In the genomic region with DNA sequence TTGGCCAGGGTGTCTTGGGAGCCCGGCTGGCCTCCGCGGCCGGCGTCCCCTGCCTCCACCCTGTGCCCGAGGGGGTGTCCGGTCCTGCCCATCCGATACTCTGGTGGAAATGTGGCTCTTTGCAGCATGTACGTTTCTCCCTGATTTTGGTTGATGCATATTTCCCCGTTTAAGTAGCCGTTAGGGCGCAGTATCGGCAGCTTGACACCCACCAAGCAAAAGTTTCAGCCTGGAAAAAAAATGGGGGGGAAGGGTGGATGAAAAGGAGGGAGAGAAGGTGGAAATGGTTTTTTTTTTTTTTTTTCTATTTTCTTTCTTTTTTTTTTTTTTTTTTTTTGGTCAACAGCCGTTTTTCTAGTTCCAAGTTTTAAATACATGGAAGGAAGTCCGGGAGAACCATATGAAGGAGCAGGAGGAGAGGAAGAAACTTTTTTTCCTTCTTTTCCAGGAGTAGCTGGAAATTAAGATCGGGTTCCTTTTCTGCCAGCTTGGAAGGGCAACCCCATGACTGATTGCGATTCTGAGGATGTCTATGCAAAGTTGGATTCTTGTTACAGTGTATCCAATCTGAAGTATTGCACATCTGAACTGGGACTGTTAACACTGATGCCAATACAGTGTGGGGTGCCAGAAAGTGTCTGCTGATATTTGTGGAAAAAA, we compare ENCODE assay signal across 8 cellular contexts. TPM values are rescaled to one million over a fixed set of nuclear protein-coding genes. Genes with fewer than 3 reads are reported as not detected.
DNase-seq lines count a peak whose midpoint lies in the region; ATAC-seq and TF ChIP-seq lines count a peak whose summit lies in the region.

No MANE protein-coding gene starts in this region.

- H3K36me3 ChIP-seq in Panc1 (ENCODE audit: control insufficient read depth, insufficient read depth, low read length) = no peaks in the 10 kb centered on the region

- no peaks in the 10 kb centered on the region for H3K9me3 ChIP-seq in Panc1 (ENCODE audit: control insufficient read depth, insufficient read depth, low read depth, low read length)

- peak; percentile 20 for DNase-seq in NCI-H82 (lab: John Stamatoyannopoulos, UW)
- no peak for DNase-seq in NCI-H82 treated with DMSO at 0.1 percent for 48 hours (lab: John Stamatoyannopoulos, UW; ENCODE audit: unreplicated experiment)
- DNase-seq in Panc1 (ENCODE audit: low read depth, low spot score) = no peak
- no peak for DNase-seq in effector memory CD8-positive, alpha-beta T cell
- no peak for DNase-seq in natural killer cell
- no peak for DNase-seq in SKM-1 (lab: John Stamatoyannopoulos, UW; ENCODE audit: unreplicated experiment)

- intact Hi-C loops in Panc1 (cut with micrococcal nuclease; ENCODE audit: unreplicated experiment) = loop anchor here (10.0 kb wide), 2 partner anchors 431 to 601 kb away; no protein-coding TSS in a partner anchor
- intact Hi-C loops in natural killer cell (cut with micrococcal nuclease) = loop anchor here (2.0 to 10.0 kb wide), 6 partner anchors 121 to 1159 kb away; a partner anchor contains a TSS

- CTCF ChIA-PET in Panc1 (lab: Charles Lee) = interaction anchor here (1.9 kb wide), 1 partner anchor 120 kb away, joined by 10 read pairs; no protein-coding TSS in a partner anchor

- H3K27me3 Mint-ChIP-seq in effector memory CD8-positive, alpha-beta T cell = no peaks in the 10 kb centered on the region
- H3K27me3 Mint-ChIP-seq in natural killer cell (ENCODE audit: low read depth in 2 of 2) = no peaks in the 10 kb centered on the region

- H3K27ac ChIP-seq in Panc1 (ENCODE audit: low read length) = peak overlapping the region; percentile 77

- TF ChIP-seq CTCF in Panc1 (IDR thresholded peaks at IDR 0.05) = no peak
- no peak for TF ChIP-seq CTCF in natural killer cell (IDR thresholded peaks at IDR 0.05)

- ATAC-seq in Panc1 = no peak
- no peak for ATAC-seq in effector memory CD8-positive, alpha-beta T cell (replicated peaks)
- no peak for ATAC-seq in natural killer cell
- ATAC-seq in HG02973 (IDR thresholded peaks at IDR 0.05; ENCODE audit: unreplicated experiment) = no peak
- no peak for ATAC-seq in HG02642 (IDR thresholded peaks at IDR 0.05; ENCODE audit: poor library complexity, unreplicated experiment)

- H3K4me3 Mint-ChIP-seq in effector memory CD8-positive, alpha-beta T cell = peak overlapping the region; percentile 98 to 99
- peak overlapping the region; percentile 98 for H3K4me3 Mint-ChIP-seq in natural killer cell

- H3K27me3 ChIP-seq in Panc1 (ENCODE audit: control insufficient read depth, insufficient read depth, low read length) = no peaks in the 10 kb centered on the region

- H3K9me3 Mint-ChIP-seq in effector memory CD8-positive, alpha-beta T cell = no peaks in the 10 kb centered on the region
- H3K9me3 Mint-ChIP-seq in natural killer cell = no peaks in the 10 kb centered on the region

- peak overlapping the region; percentile 86 to 95 for H3K27ac Mint-ChIP-seq in effector memory CD8-positive, alpha-beta T cell
- peak overlapping the region; percentile 89 to 92 for H3K27ac Mint-ChIP-seq in natural killer cell

- peaks cover 47% of the 10 kb centered on the region for H3K36me3 Mint-ChIP-seq in effector memory CD8-positive, alpha-beta T cell (ENCODE audit: insufficient read depth)
- H3K36me3 Mint-ChIP-seq in natural killer cell = no peaks in the 10 kb centered on the region

- H3K4me1 ChIP-seq in Panc1 (ENCODE audit: control insufficient read depth, insufficient read depth, low read length) = peaks cover 30% of the 10 kb centered on the region

- H3K4me1 Mint-ChIP-seq in effector memory CD8-positive, alpha-beta T cell (ENCODE audit: low read depth in 2 of 2) = peaks cover 37 to 63% of the 10 kb centered on the region in 2 donors
- peaks cover 73 to 76% of the 10 kb centered on the region in 2 donors for H3K4me1 Mint-ChIP-seq in natural killer cell

- POLR2A ChIA-PET in Panc1 (lab: Charles Lee) = interaction anchor here (0.6 kb wide), 1 partner anchor 162 kb away, joined by 6 read pairs; no protein-coding TSS in a partner anchor

- no TSS peak for BruUV-seq in Panc1 (replicated peaks; lab: Mats Ljungman, UMichigan)

- peak overlapping the region; percentile 92 to 98 for H3K4me3 ChIP-seq in Panc1 (ENCODE audit: low read depth in 2 of 2, low read length in 2 of 2)

- in situ Hi-C loops in Panc1 (cut with HindIII; ENCODE audit: low pct_unique_long_range_greater_than_20kb, low sequenced_read_pairs) = no loop called here

RNA-seq across cellular contexts. Expression of a gene that starts 1.5 kb away (rescaled TPM):
- total RNA-seq in Panc1 (2021; ENCODE audit: unreplicated experiment) = 14.7 TPM
- polyA plus RNA-seq in Panc1 (2012; ENCODE audit: insufficient read length) = 7.6 TPM
- total RNA-seq in natural killer cell = 10 to 100 TPM; 34.8 to 41.7 (median 38.1) TPM
